Comparison of ENCODE assay signal across 8 cellular contexts in the genomic region with DNA sequence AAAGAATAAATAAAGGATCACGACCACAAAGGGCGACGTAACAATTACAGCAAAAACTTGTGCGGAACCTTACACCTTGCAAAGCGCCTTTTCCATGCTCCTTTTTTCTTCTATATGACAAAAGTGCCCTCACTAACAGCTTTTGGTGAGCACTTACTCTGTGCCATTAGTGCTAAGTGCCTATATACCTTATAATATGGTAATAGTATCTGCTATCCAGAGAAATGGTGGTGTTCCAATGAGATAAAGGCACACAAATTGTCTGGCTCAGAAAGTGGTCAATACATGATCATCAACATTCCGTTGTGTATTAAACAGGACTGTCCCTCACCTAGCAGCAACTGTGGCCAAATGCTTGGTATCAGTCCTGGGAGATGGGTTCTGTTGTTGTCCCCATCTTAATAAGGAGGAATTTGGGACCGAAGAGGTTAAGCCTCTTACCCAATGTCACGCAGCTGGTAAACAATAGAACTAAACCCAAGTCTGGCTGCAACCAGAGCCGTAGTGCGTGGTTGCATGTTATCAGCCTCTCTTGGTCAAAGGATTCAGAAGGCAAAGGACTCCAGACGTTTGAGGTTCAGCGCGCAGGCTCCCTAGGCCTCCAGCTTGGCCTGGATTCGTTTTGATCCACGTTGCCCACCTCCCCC. TPM values are rescaled to one million over a fixed set of nuclear protein-coding genes. Genes with fewer than 3 reads are reported as not detected.
DNase-seq lines count a peak whose midpoint lies in the region; ATAC-seq and TF ChIP-seq lines count a peak whose summit lies in the region.

No MANE protein-coding gene starts in this region.

- H3K4me1 ChIP-seq in DOHH2 (ENCODE audit: control insufficient read depth, low read length) (peaks cover 17% of the 10 kb centered on the region), HEK293 (ENCODE audit: control insufficient read depth, insufficient read depth, low read length) (no peaks in the 10 kb centered on the region), colonic mucosa (peaks cover 7% of the 10 kb centered on the region)

- peak overlapping the region; percentile 80 for H3K4me2 ChIP-seq in DOHH2 (ENCODE audit: low read length)

- H3K27me3 ChIP-seq in DOHH2 (ENCODE audit: control insufficient read depth, low read length), result no peaks in the 10 kb centered on the region
- no peaks in the 10 kb centered on the region for H3K27me3 ChIP-seq in colonic mucosa

- H3K4me3 Mint-ChIP-seq in activated naive CD8-positive, alpha-beta T cell treated with anti-CD3 and anti-CD28 coated beads for 36 hours, result peak overlapping the region; percentile 79
- peak overlapping the region; percentile 84 for H3K4me3 Mint-ChIP-seq in nephron progenitor cell

- ATAC-seq in GM21367 (IDR thresholded peaks at IDR 0.05; ENCODE audit: unreplicated experiment), result no peak
- no peak for ATAC-seq in GM21717 (IDR thresholded peaks at IDR 0.05; ENCODE audit: unreplicated experiment)
- ATAC-seq in omental fat pad (ENCODE audit: low FRiP score), result no peak

- H3K9me3 Mint-ChIP-seq in activated naive CD8-positive, alpha-beta T cell treated with anti-CD3 and anti-CD28 coated beads for 36 hours, result no peaks in the 10 kb centered on the region
- H3K9me3 Mint-ChIP-seq in nephron progenitor cell, result no peaks in the 10 kb centered on the region

- H3K9me2 ChIP-seq in DOHH2 (replicated peaks; ENCODE audit: control insufficient read depth, low read length), result no peaks in the 10 kb centered on the region

- H3K36me3 ChIP-seq in DOHH2 (ENCODE audit: control insufficient read depth, low read length) (no peaks in the 10 kb centered on the region; the same call in 1 of the 2 replicates), HEK293 (ENCODE audit: control insufficient read depth in 2 of 2, insufficient read depth in 1 of 2, low read length in 2 of 2) (peaks cover 0 to 6% of the 10 kb centered on the region in 2 experiments; a peak in 1 of 3 replicates), colonic mucosa (no peaks in the 10 kb centered on the region)

- no peak overlapping the region for H3K9ac ChIP-seq in colonic mucosa (ENCODE audit: low read depth in 2 of 2, low read length in 2 of 2)

- no peak for TF ChIP-seq CTCF in DOHH2 (IDR thresholded peaks at IDR 0.05; ENCODE audit: low read depth, low read length, poor library complexity, severe bottlenecking)
- no peak for TF ChIP-seq CTCF in HEK293 (tag by site-specific recombination; IDR thresholded peaks at IDR 0.05)
- TF ChIP-seq CTCF in nephron progenitor cell (IDR thresholded peaks at IDR 0.05), result no peak
- no peak for TF ChIP-seq CTCF in colonic mucosa (IDR thresholded peaks at IDR 0.05)
- TF ChIP-seq CTCF in omental fat pad (IDR thresholded peaks at IDR 0.05), result no peak

- intact Hi-C loops in colonic mucosa (cut with DNase I), result loop anchor here (2.0 to 10.0 kb wide), 5 partner anchors 49 to 231 kb away; no protein-coding TSS in a partner anchor

- H3K9me3 ChIP-seq in DOHH2 (ENCODE audit: control insufficient read depth, insufficient read depth, low read length), result no peaks in the 10 kb centered on the region
- H3K9me3 ChIP-seq in HEK293 (ENCODE audit: control insufficient read depth, insufficient read depth, low read depth, low read length), result no peaks in the 10 kb centered on the region
- no peaks in the 10 kb centered on the region for H3K9me3 ChIP-seq in colonic mucosa

- no peaks in the 10 kb centered on the region; the same call in 1 of the 2 replicates for H3F3A ChIP-seq in DOHH2 (ENCODE audit: control insufficient read depth, insufficient read depth)

- H3K36me3 Mint-ChIP-seq in activated naive CD8-positive, alpha-beta T cell treated with anti-CD3 and anti-CD28 coated beads for 36 hours, result peaks cover 2% of the 10 kb centered on the region
- H3K36me3 Mint-ChIP-seq in nephron progenitor cell (ENCODE audit: low read depth), result no peaks in the 10 kb centered on the region

- CTCF ChIA-PET in HEK293 (lab: Yijun Ruan, JAX), result interaction anchor here (0.6 to 3.6 kb wide), 35 partner anchors 10 to 872 kb away, joined by 3 to 72 read pairs (median 5); a partner anchor contains a TSS

- H3K4me1 Mint-ChIP-seq in activated naive CD8-positive, alpha-beta T cell treated with anti-CD3 and anti-CD28 coated beads for 36 hours, result peaks cover 11% of the 10 kb centered on the region
- peaks cover 10% of the 10 kb centered on the region for H3K4me1 Mint-ChIP-seq in nephron progenitor cell

- no peaks in the 10 kb centered on the region for H4K20me1 ChIP-seq in DOHH2 (ENCODE audit: control insufficient read depth, insufficient read depth, low read depth, low read length)

- H3K27ac Mint-ChIP-seq in activated naive CD8-positive, alpha-beta T cell treated with anti-CD3 and anti-CD28 coated beads for 36 hours, result peak overlapping the region; percentile 84
- H3K27ac Mint-ChIP-seq in nephron progenitor cell, result no peak overlapping the region

- no peaks in the 10 kb centered on the region for H3K79me2 ChIP-seq in DOHH2 (ENCODE audit: control insufficient read depth, low read length)

- DNase-seq in activated naive CD8-positive, alpha-beta T cell treated with anti-CD3 and anti-CD28 coated beads for 36 hours, result no peak
- DNase-seq in nephron progenitor cell (no peak), colonic mucosa (no peak), omental fat pad (ENCODE audit: low spot score) (no peak)

- H3K27ac ChIP-seq in DOHH2 (ENCODE audit: low read depth, low read length) (no peak overlapping the region), HEK293 (ENCODE audit: extremely low read depth, low read depth, low read length) (no peak overlapping the region), colonic mucosa (no peak overlapping the region)

- no peaks in the 10 kb centered on the region for H3K27me3 Mint-ChIP-seq in activated naive CD8-positive, alpha-beta T cell treated with anti-CD3 and anti-CD28 coated beads for 36 hours
- H3K27me3 Mint-ChIP-seq in nephron progenitor cell (ENCODE audit: low read depth, poor library complexity), result peaks cover 23% of the 10 kb centered on the region

- H3K4me3 ChIP-seq in DOHH2 (ENCODE audit: low read length), result peak overlapping the region; percentile 85
- H3K4me3 ChIP-seq in HEK293 (ENCODE audit: low read depth, low read length), result no peak overlapping the region
- H3K4me3 ChIP-seq in colonic mucosa, result no peak overlapping the region

- POLR2A ChIA-PET in HEK293 (lab: Yijun Ruan, JAX), result interaction anchor here (1.1 to 1.9 kb wide), 15 partner anchors 18 to 339 kb away, joined by 3 to 16 read pairs (median 5); a partner anchor contains a TSS

TF ChIP-seq in HEK293, 187 proteins besides CTCF, POLR2A, EP300 and RAD21:
- TF ChIP-seq ZNF248 (tag by site-specific recombination; IDR thresholded peaks at IDR 0.05), result no peak
- no peak for TF ChIP-seq ZNF514 (tag by site-specific recombination; IDR thresholded peaks at IDR 0.05)
- no peak for TF ChIP-seq ZNF670 (tag by site-specific recombination; IDR thresholded peaks at IDR 0.05; ENCODE audit: low read depth)
- TF ChIP-seq, protein P1, sequence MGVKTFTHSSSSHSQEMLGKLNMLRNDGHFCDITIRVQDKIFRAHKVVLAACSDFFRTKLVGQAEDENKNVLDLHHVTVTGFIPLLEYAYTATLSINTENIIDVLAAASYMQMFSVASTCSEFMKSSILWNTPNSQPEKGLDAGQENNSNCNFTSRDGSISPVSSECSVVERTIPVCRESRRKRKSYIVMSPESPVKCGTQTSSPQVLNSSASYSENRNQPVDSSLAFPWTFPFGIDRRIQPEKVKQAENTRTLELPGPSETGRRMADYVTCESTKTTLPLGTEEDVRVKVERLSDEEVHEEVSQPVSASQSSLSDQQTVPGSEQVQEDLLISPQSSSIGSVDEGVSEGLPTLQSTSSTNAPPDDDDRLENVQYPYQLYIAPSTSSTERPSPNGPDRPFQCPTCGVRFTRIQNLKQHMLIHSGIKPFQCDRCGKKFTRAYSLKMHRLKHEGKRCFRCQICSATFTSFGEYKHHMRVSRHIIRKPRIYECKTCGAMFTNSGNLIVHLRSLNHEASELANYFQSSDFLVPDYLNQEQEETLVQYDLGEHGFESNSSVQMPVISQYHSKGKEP (tag by site-specific recombination; IDR thresholded peaks at IDR 0.05), result no peak
- TF ChIP-seq ZBTB48 (tag by site-specific recombination; IDR thresholded peaks at IDR 0.05), result no peak; the same call in 1 of the 2 replicates
- peak; percentile 82; the same call in 1 of the 2 replicates for TF ChIP-seq ZNF664 (tag by site-specific recombination; IDR thresholded peaks at IDR 0.05)
- no peak for TF ChIP-seq ZNF211 (tag by site-specific recombination; IDR thresholded peaks at IDR 0.05; ENCODE audit: low read depth)

RNA-seq across cellular contexts. Expression of a gene that starts 0.6 kb away (rescaled TPM):
- 10 to 100 TPM; 17.7 to 18.1 TPM for total RNA-seq in activated naive CD8-positive, alpha-beta T cell treated with anti-CD3 and anti-CD28 coated beads for 36 hours
- total RNA-seq in colonic mucosa, result 10 to 100 TPM; 25.8 to 29.8 TPM
- 10 to 100 TPM in 2 of 4 donors, 1 to 10 TPM in 2; 6.2 to 15.8 (median 11.0) TPM for total RNA-seq in omental fat pad

RNA-seq across cellular contexts. Expression of a gene that starts 19.8 kb away (rescaled TPM):
- 1 to 10 TPM; 1.3 to 1.4 TPM for total RNA-seq in activated naive CD8-positive, alpha-beta T cell treated with anti-CD3 and anti-CD28 coated beads for 36 hours
- under 1 TPM; 0.05 to 0.07 TPM for total RNA-seq in colonic mucosa
- total RNA-seq in omental fat pad, result under 1 TPM in 1 of 4 donors, not detected in 3; 0.28 TPM

RNA-seq across cellular contexts. Expression of a gene that starts 20.2 kb away (rescaled TPM):
- 10 to 100 TPM; 19.7 to 21.2 TPM for total RNA-seq in activated naive CD8-positive, alpha-beta T cell treated with anti-CD3 and anti-CD28 coated beads for 36 hours
- total RNA-seq in colonic mucosa, result 10 to 100 TPM in 1 of 2 donors, 1 to 10 TPM in 1; 8.9 to 23.8 TPM
- 10 to 100 TPM; 13.4 to 33.5 (median 23.6) TPM for total RNA-seq in omental fat pad

RNA-seq across cellular contexts. Expression of a gene that starts 28.9 kb away (rescaled TPM):
- not detected for total RNA-seq in activated naive CD8-positive, alpha-beta T cell treated with anti-CD3 and anti-CD28 coated beads for 36 hours
- under 1 TPM in 1 of 2 donors, not detected in 1; 0.12 TPM for total RNA-seq in colonic mucosa
- total RNA-seq in omental fat pad, result 1 to 10 TPM in 1 of 4 donors, under 1 TPM in 1, not detected in 2; 0.24 to 1.0 TPM

RNA-seq across cellular contexts. Expression of a gene that starts 42.8 kb away (rescaled TPM):
- total RNA-seq in activated naive CD8-positive, alpha-beta T cell treated with anti-CD3 and anti-CD28 coated beads for 36 hours, result 10 to 100 TPM; 20.4 to 21.5 TPM
- total RNA-seq in colonic mucosa, result 1 to 10 TPM; 3.5 TPM
- total RNA-seq in omental fat pad, result 10 to 100 TPM in 3 of 4 donors, 1 to 10 TPM in 1; 7.1 to 33.6 (median 17.2) TPM
